ENCODE assay signal across 27 cellular contexts in genomic region chr6:43200541-43200940, GRCh38. TPM values are rescaled to one million over a fixed set of nuclear protein-coding genes. Genes with fewer than 3 reads are reported as not detected.
"Had no signal": no experiment of that assay in that cellular context is flagged by ENCODE, and none has a peak within 500 bp of the region (broad histone marks: within the 10 kb centered on the region; RNA-seq: fewer than 3 reads in every experiment).

No MANE protein-coding gene starts in this region.

- DNase-seq: activated B cell treated with CpG ODN at 0.5 μM for 24 hours; activated CD4-positive, alpha-beta T cell treated with anti-CD3 and anti-CD28 coated beads for 36 hours; activated CD4-positive, alpha-beta T cell treated with anti-CD3 and anti-CD28 coated beads, Interleukin-2, amount 50 U/mL, for 4 hours; activated CD8-positive, alpha-beta memory T cell treated with anti-CD3 and anti-CD28 coated beads, Interleukin-2, amount 10 ng/mL, durations not matched to agents 7 days and 5 days; activated naive CD4-positive, alpha-beta T cell treated with anti-CD3 and anti-CD28 coated beads, Interleukin-2, amount 50 U/mL, for 16 hours; amygdala; effector CD4-positive, alpha-beta T cell; erythroblast; foreskin fibroblast; heart right ventricle; immature natural killer cell; lower lobe of right lung; natural killer cell; stimulated activated CD4-positive, alpha-beta T cell treated with anti-CD3 and anti-CD28 coated beads, Interleukin-1b, Interleukin-23, amount 100 ng/mL, for 48 hours; T-helper 17 cell; transverse colon had no signal

- FAIRE-seq: endometrium had no signal

- H3K27ac ChIP-seq: heart right ventricle, lower lobe of right lung, ovary, prostate gland, right atrium auricular region, SJSA1, transverse colon, vagina had no signal

- H3K27ac Mint-ChIP-seq: activated B cell treated with CpG ODN at 0.5 μM for 24 hours; activated CD8-positive, alpha-beta memory T cell treated with anti-CD3 and anti-CD28 coated beads, Interleukin-2, amount 10 ng/mL, durations not matched to agents 7 days and 5 days; activated T-helper 2 cell treated with anti-CD3 and anti-CD28 coated beads, Interferon-gamma antibody, Interleukin-2, Interleukin-4, amounts not matched to agents 10 μg/mL and 5 μg/mL and 100 μg/mL, durations not matched to agents 14 hours and 24 hours and 36 hours; dendritic cell treated with granulocyte-macrophage colony-stimulating factor and Interleukin-4, amounts not matched to agents 40 ng/mL and 50 ng/mL, for 4 days; natural killer cell; T-helper 17 cell had no signal

- H3K4me3 Mint-ChIP-seq: activated B cell treated with CpG ODN at 0.5 μM for 24 hours; activated CD4-positive, alpha-beta T cell treated with anti-CD3 and anti-CD28 coated beads for 36 hours; activated CD8-positive, alpha-beta memory T cell treated with anti-CD3 and anti-CD28 coated beads, Interleukin-2, amount 10 ng/mL, durations not matched to agents 7 days and 5 days; dendritic cell treated with granulocyte-macrophage colony-stimulating factor and Interleukin-4, amounts not matched to agents 40 ng/mL and 50 ng/mL, for 4 days; immature natural killer cell; natural killer cell; T-helper 17 cell had no signal

- H3K9me3 Mint-ChIP-seq: activated B cell treated with CpG ODN at 0.5 μM for 24 hours; activated T-helper 2 cell treated with anti-CD3 and anti-CD28 coated beads, Interferon-gamma antibody, Interleukin-2, Interleukin-4, amounts not matched to agents 10 μg/mL and 5 μg/mL and 100 μg/mL, durations not matched to agents 14 hours and 24 hours and 36 hours; dendritic cell treated with granulocyte-macrophage colony-stimulating factor and Interleukin-4, amounts not matched to agents 40 ng/mL and 50 ng/mL, for 4 days; immature natural killer cell; natural killer cell had no signal

- H3K4me1 Mint-ChIP-seq: activated B cell treated with CpG ODN at 0.5 μM for 24 hours; activated CD4-positive, alpha-beta T cell treated with anti-CD3 and anti-CD28 coated beads for 36 hours; activated CD8-positive, alpha-beta memory T cell treated with anti-CD3 and anti-CD28 coated beads, Interleukin-2, amount 10 ng/mL, durations not matched to agents 7 days and 5 days; immature natural killer cell had no signal

- H3K27me3 ChIP-seq: heart right ventricle, ovary, right atrium auricular region, SJSA1, transverse colon, vagina had no signal

- H3K4me3 ChIP-seq: heart right ventricle, lower lobe of right lung, ovary, prostate gland, right atrium auricular region, SJSA1, transverse colon, vagina had no signal

- H3K36me3 ChIP-seq: ovary had no signal

- H3K9me3 ChIP-seq: heart right ventricle, lower lobe of right lung, ovary, prostate gland, right atrium auricular region, SJSA1, transverse colon, vagina had no signal

- H3K4me1 ChIP-seq: heart right ventricle, lower lobe of right lung, prostate gland, right atrium auricular region, SJSA1, transverse colon, vagina had no signal

- ATAC-seq: activated CD4-positive, alpha-beta T cell treated with anti-CD3 and anti-CD28 coated beads for 36 hours; activated CD8-positive, alpha-beta memory T cell treated with anti-CD3 and anti-CD28 coated beads, Interleukin-2, amount 10 ng/mL, durations not matched to agents 7 days and 5 days; heart right ventricle; left lobe of liver; lower lobe of right lung; natural killer cell; T-helper 17 cell had no signal

- H3K27me3 Mint-ChIP-seq: activated B cell treated with CpG ODN at 0.5 μM for 24 hours; activated CD4-positive, alpha-beta T cell treated with anti-CD3 and anti-CD28 coated beads for 36 hours; activated CD8-positive, alpha-beta memory T cell treated with anti-CD3 and anti-CD28 coated beads, Interleukin-2, amount 10 ng/mL, durations not matched to agents 7 days and 5 days; dendritic cell treated with granulocyte-macrophage colony-stimulating factor and Interleukin-4, amounts not matched to agents 40 ng/mL and 50 ng/mL, for 4 days; T-helper 17 cell had no signal

RNA-seq across cellular contexts. Expression of gene TTBK1, which starts 42.7 kb away (rescaled TPM):
- total RNA-seq: SJSA1, skeletal muscle tissue, vagina had no signal
- polyA plus RNA-seq: fibroblast of lung, immature natural killer cell had no signal
